ENCODE assay signal across 19 cellular contexts in the genomic region with DNA sequence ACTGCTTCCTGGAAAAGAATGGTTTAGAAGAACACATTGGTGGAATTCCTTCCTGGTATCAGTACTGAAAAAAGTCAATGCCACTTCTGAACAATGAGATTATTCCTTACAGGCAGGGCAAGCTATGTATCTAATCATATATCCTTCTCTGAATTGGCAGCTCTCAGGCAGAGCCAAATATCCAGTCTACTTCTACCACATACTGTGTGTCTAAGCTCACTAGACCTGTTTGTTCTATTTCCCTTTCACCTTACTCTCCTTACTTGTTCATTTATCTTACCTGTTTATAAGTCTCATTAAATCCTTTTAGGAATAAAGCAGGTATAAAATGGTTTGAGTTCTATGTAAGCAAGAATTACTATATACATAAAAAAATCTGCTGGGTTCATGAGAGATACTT.
"Had no signal": no experiment of that assay in that cellular context is flagged by ENCODE, and none has a peak within 500 bp of the region (broad histone marks: within the 10 kb centered on the region; RNA-seq: fewer than 3 reads in every experiment).

No MANE protein-coding gene starts in this region.

- H3K4me3 Mint-ChIP-seq: endodermal cell; natural killer cell; neural progenitor cell; stimulated activated effector memory CD8-positive, alpha-beta T cell treated with anti-CD3 and anti-CD28 coated beads, Interleukin-12 subunit alpha, Interleukin-12 subunit beta, amount 100 ng/mL, for 72 hours had no signal

- DNase-seq: effector CD4-positive, alpha-beta T cell; endodermal cell; heart left ventricle; hippocampal formation; left colon; natural killer cell; ovary; right cardiac atrium; small intestine; stimulated activated CD4-positive, alpha-beta T cell treated with anti-CD3 and anti-CD28 coated beads, Interleukin-2, amount 100 ng/mL, for 48 hours; stimulated activated CD8-positive, alpha-beta memory T cell treated with anti-CD3 and anti-CD28 coated beads, Interleukin-4, amount 100 ng/mL, for 48 hours; stimulated activated naive CD8-positive, alpha-beta T cell treated with anti-CD3 and anti-CD28 coated beads, Interleukin-15, Interleukin-2, amounts not matched to agents 100 U/mL and 50 U/mL, for 24 hours; thyroid gland; upper lobe of left lung had no signal

- H3K9me3 Mint-ChIP-seq: endodermal cell; natural killer cell; stimulated activated effector memory CD8-positive, alpha-beta T cell treated with anti-CD3 and anti-CD28 coated beads, Interleukin-12 subunit alpha, Interleukin-12 subunit beta, amount 100 ng/mL, for 72 hours had no signal

- H3K36me3 ChIP-seq: ovary had no signal

- H3K4me2 ChIP-seq: neural progenitor cell had no signal

- ATAC-seq: left colon; natural killer cell; right cardiac atrium; stimulated activated effector memory CD8-positive, alpha-beta T cell treated with anti-CD3 and anti-CD28 coated beads, Interleukin-12 subunit alpha, Interleukin-12 subunit beta, amount 100 ng/mL, for 72 hours; stimulated activated naive CD8-positive, alpha-beta T cell treated with anti-CD3 and anti-CD28 coated beads, Interleukin-15, Interleukin-2, amounts not matched to agents 100 U/mL and 50 U/mL, for 24 hours had no signal

- H3K27me3 ChIP-seq: heart left ventricle, neural progenitor cell, ovary, suprapubic skin, thyroid gland, upper lobe of left lung, vagina had no signal

- H3K27ac Mint-ChIP-seq: endodermal cell; natural killer cell; neural progenitor cell; stimulated activated effector memory CD8-positive, alpha-beta T cell treated with anti-CD3 and anti-CD28 coated beads, Interleukin-12 subunit alpha, Interleukin-12 subunit beta, amount 100 ng/mL, for 72 hours had no signal

- H2AFZ ChIP-seq: neural progenitor cell had no signal

- H3K4me3 ChIP-seq: coronary artery, heart left ventricle, neural progenitor cell, ovary, suprapubic skin, thyroid gland, upper lobe of left lung, vagina had no signal

- H3K4me1 Mint-ChIP-seq: stimulated activated effector memory CD8-positive, alpha-beta T cell treated with anti-CD3 and anti-CD28 coated beads, Interleukin-12 subunit alpha, Interleukin-12 subunit beta, amount 100 ng/mL, for 72 hours had no signal

- H3K27ac ChIP-seq: coronary artery, heart left ventricle, neural progenitor cell, ovary, suprapubic skin, thyroid gland, upper lobe of left lung, vagina had no signal

- FAIRE-seq: small intestine had no signal

- H3K9ac ChIP-seq: neural progenitor cell had no signal

- H3K9me3 ChIP-seq: heart left ventricle, ovary, suprapubic skin, thyroid gland, upper lobe of left lung, vagina had no signal
